ENCODE assay signal across 8 cellular contexts in genomic region chr15:72272213-72272996, GRCh38. TPM values are rescaled to one million over a fixed set of nuclear protein-coding genes. Genes with fewer than 3 reads are reported as not detected.
DNase-seq lines count a peak whose midpoint lies in the region; ATAC-seq, FAIRE-seq and TF ChIP-seq lines count a peak whose summit lies in the region.

PARP6 (minus strand) TSS chr15:72272554; CDS start chr15:72267477, 5,077 bp downstream.

- TF ChIP-seq CTCF in left ventricle myocardium inferior (IDR thresholded peaks at IDR 0.05; ENCODE audit: borderline replicate concordance) (peak; percentile 72), prostate gland (IDR thresholded peaks at IDR 0.05) (peak in 3 of 4 experiments; percentile 59 to 85 (median 75))

- H3K9me3 ChIP-seq in left ventricle myocardium inferior (replicated peaks): no peaks in the 10 kb centered on the region
- H3K9me3 ChIP-seq in prostate gland: no peaks in the 10 kb centered on the region

- WGBS in prostate gland: 1% methylated on average over 32 of the region's 82 CpGs
- WGBS in urinary bladder: under 1% methylated on average over 82 of the region's 82 CpGs

- H3K27ac ChIP-seq in left ventricle myocardium inferior (replicated peaks): peak within 1 kb of the TSS; percentile 94
- H3K27ac ChIP-seq in prostate gland: peak within 1 kb of the TSS; percentile 85 to 86
- peak within 1 kb of the TSS; percentile 86 for H3K27ac ChIP-seq in urinary bladder (ENCODE audit: low read depth)

- H3K4me3 ChIP-seq in left ventricle myocardium inferior (peak within 1 kb of the TSS; percentile 94), prostate gland (peak within 1 kb of the TSS; percentile 83 to 85), urinary bladder (ENCODE audit: low read depth, low read length) (peak within 1 kb of the TSS; percentile 77)

- intact Hi-C loops in T-helper 1 cell treated with Interleukin-12 subunit alpha and Interleukin-12 subunit beta and Interleukin-4 antibody, amounts not matched to agents 30 ng/mL and 1 ng/mL, for 36 hours (cut with micrococcal nuclease): loop anchor here (1.0 to 2.0 kb wide), 11 partner anchors 34 to 510 kb away; partner anchors contain the start of genes ADPGK, BBS4, CELF6 and HEXA
- intact Hi-C loops in left ventricle myocardium inferior (cut with micrococcal nuclease): no loop called here
- intact Hi-C loops in prostate gland (cut with DNase I): loop anchor here (2.0 to 5.0 kb wide), 4 partner anchors 40 to 102 kb away; partner anchors contain the start of gene PKM

- DNase-seq in GM12891 (ENCODE audit: insufficient read length, low spot score) (peak; percentile 98), NCI-H146 (lab: John Stamatoyannopoulos, UW) (peak; percentile 97), amygdala (lab: John Stamatoyannopoulos, UW) (peak; percentile 81 to 99 (median 97)), left ventricle myocardium inferior (peak; percentile 99), prostate gland (ENCODE audit: low spot score) (peak; percentile 95)

- H3K27me3 ChIP-seq in left ventricle myocardium inferior (ENCODE audit: low read depth) (no peaks in the 10 kb centered on the region), prostate gland (replicated peaks; ENCODE audit: insufficient read depth) (no peaks in the 10 kb centered on the region)

- TF ChIP-seq POLR2A in GM12891 (IDR thresholded peaks at IDR 0.05; ENCODE audit: low read depth, low read length) (peak; percentile 39), prostate gland (IDR thresholded peaks at IDR 0.05) (peak; percentile 65)

- H3K36me3 ChIP-seq in left ventricle myocardium inferior (peaks cover 11% of the 10 kb centered on the region), prostate gland (no peaks in the 10 kb centered on the region), urinary bladder (ENCODE audit: insufficient read depth) (no peaks in the 10 kb centered on the region)

- FAIRE-seq in GM12891 (lab: Jason Lieb, UNC): peak; percentile 99

- peaks cover 36% of the 10 kb centered on the region for H3K4me1 ChIP-seq in left ventricle myocardium inferior
- H3K4me1 ChIP-seq in prostate gland (replicated peaks): no peaks in the 10 kb centered on the region
- H3K4me1 ChIP-seq in urinary bladder (ENCODE audit: insufficient read depth): no peaks in the 10 kb centered on the region

- peak; percentile 97 for ATAC-seq in HG02840 (IDR thresholded peaks at IDR 0.05; ENCODE audit: low FRiP score, unreplicated experiment)

TF ChIP-seq in GM12891, 5 proteins besides CTCF, POLR2A, EP300 and RAD21:
- TF ChIP-seq SPI1 (IDR thresholded peaks at IDR 0.05; ENCODE audit: low read depth, low read length): no peak
- TF ChIP-seq POLR2AphosphoS5 (IDR thresholded peaks at IDR 0.05; ENCODE audit: low read depth, low read length): peak; percentile 64

RNA-seq across cellular contexts. Expression of gene PARP6, which starts in this region (rescaled TPM):
- polyA plus RNA-seq in GM12891 (2012; ENCODE audit: low read depth, missing spikeins): 32.6 TPM
- 68.2 and 72.0 TPM in 2 replicates for total RNA-seq in T-helper 1 cell treated with Interleukin-12 subunit alpha and Interleukin-12 subunit beta and Interleukin-4 antibody, amounts not matched to agents 30 ng/mL and 1 ng/mL, for 36 hours
- total RNA-seq in left ventricle myocardium inferior (43.6 TPM), prostate gland (10 to 100 TPM; 34.4 to 85.8 TPM), urinary bladder (33.7 TPM)
- polyA plus RNA-seq in urinary bladder: 41.6 TPM

Comparison
In these comparisons a context has a peak if more than half of its experiments do, and no peak if none do; other contexts are left out.
1. Peak in every context shown above with its lines: DNase-seq, ATAC-seq, H3K4me3 ChIP-seq and H3K27ac ChIP-seq.